ENCODE assay signal across 1 cellular context in genomic region chr2:235056768-235057167, GRCh38.
TF ChIP-seq lines count a peak whose summit lies in the region.

No MANE protein-coding gene starts in this region.

TF ChIP-seq in HepG2, 621 proteins besides CTCF, POLR2A, EP300 and RAD21 (continued from another document):
- peak; percentile 6 for TF ChIP-seq POLR2G (IDR thresholded peaks at IDR 0.05; ENCODE audit: low read depth, low read length)
- TF ChIP-seq SSRP1 (CRISPR knock-in tag; IDR thresholded peaks at IDR 0.05), result 0 out of 2 replicates have a peak, but pooled peaks have one; percentile 7
- no peak for TF ChIP-seq WIZ (CRISPR knock-in tag; IDR thresholded peaks at IDR 0.05)
- no peak for TF ChIP-seq ZNF280D (CRISPR knock-in tag; IDR thresholded peaks at IDR 0.05)
- TF ChIP-seq RBM22 (optimal IDR thresholded peaks at IDR 0.05; ENCODE audit: low read length), result peak; percentile 41
- no peak for TF ChIP-seq U2AF2 (IDR thresholded peaks at IDR 0.05; ENCODE audit: low read depth, low read length)
- peak; percentile 75 for TF ChIP-seq AGO2 (optimal IDR thresholded peaks at IDR 0.05; ENCODE audit: low read depth, low read length)
- TF ChIP-seq ZNF75D (CRISPR knock-in tag; IDR thresholded peaks at IDR 0.05; ENCODE audit: borderline replicate concordance), result no peak
- no peak for TF ChIP-seq ZNF609 (CRISPR knock-in tag; IDR thresholded peaks at IDR 0.05; ENCODE audit: borderline replicate concordance)
